Comparison of ENCODE assay signal across 1 cellular context in the genomic region with DNA sequence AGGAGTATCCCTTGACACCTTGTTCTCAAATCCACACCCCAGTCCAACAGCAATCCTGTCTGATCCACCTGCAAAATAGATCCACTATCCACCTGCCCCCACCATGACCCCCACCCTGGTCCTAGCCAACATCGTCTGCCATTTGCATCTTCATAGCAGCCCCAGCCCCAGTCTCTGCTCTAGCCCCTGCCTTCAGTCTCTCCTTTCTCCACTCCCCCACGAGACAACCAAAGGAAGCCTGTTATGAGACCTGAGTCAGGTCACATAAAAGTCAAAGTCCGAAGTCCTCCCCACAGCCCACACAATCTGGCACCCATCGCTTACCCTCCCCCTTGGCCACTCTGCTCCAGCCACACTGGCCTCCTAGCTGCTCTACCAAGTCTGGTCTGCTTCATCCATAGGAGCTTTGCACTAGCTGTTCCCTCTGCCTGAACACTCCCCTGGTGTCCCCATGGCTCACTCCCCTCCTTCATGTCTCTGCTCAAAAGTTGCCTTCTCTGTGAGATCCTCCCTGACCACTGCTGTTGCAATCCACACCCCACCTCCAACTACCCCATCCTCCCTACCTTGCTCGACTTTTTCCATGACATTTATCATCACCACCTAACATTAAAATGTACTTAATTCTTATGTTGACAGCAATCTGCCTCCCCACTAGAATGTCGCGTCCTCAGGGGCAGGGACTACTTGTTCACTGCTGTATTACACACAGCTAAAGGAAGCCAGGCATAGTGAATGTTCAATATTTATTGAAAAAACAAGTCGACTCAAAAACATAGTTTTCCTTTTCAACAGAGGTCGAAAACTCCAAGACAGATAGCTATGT.
TF ChIP-seq lines count a peak whose summit lies in the region.

No MANE protein-coding gene starts in this region.

TF ChIP-seq in HepG2, 621 proteins besides CTCF, POLR2A, EP300 and RAD21 (continued from another document and continues in another):
- no peak; the same call in 1 of the 2 replicates for TF ChIP-seq ZNF646 (CRISPR knock-in tag; IDR thresholded peaks at IDR 0.05)
- TF ChIP-seq THYN1 (CRISPR knock-in tag; IDR thresholded peaks at IDR 0.05; ENCODE audit: borderline replicate concordance, low read depth): no peak
- peak; percentile 74 for TF ChIP-seq TBL1XR1 (IDR thresholded peaks at IDR 0.05; ENCODE audit: borderline replicate concordance, low read length, partially characterized antibody)
- TF ChIP-seq, protein P1, sequence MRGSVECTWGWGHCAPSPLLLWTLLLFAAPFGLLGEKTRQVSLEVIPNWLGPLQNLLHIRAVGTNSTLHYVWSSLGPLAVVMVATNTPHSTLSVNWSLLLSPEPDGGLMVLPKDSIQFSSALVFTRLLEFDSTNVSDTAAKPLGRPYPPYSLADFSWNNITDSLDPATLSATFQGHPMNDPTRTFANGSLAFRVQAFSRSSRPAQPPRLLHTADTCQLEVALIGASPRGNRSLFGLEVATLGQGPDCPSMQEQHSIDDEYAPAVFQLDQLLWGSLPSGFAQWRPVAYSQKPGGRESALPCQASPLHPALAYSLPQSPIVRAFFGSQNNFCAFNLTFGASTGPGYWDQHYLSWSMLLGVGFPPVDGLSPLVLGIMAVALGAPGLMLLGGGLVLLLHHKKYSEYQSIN (CRISPR knock-in tag; IDR thresholded peaks at IDR 0.05; ENCODE audit: borderline replicate concordance): no peak
- no peak for TF ChIP-seq CSRNP2 (CRISPR knock-in tag; conservative IDR thresholded peaks at IDR 0.05; ENCODE audit: low read depth)
- TF ChIP-seq ZKSCAN5 (CRISPR knock-in tag; IDR thresholded peaks at IDR 0.05): no peak
- TF ChIP-seq POLR2AphosphoS5 (IDR thresholded peaks at IDR 0.05; ENCODE audit: low read depth, low read length): peak; percentile 74
- no peak for TF ChIP-seq CBX1 (IDR thresholded peaks at IDR 0.05; ENCODE audit: low read depth)
- TF ChIP-seq MAF1 (CRISPR knock-in tag; IDR thresholded peaks at IDR 0.05; ENCODE audit: borderline replicate concordance): no peak
- TF ChIP-seq, protein P2, sequence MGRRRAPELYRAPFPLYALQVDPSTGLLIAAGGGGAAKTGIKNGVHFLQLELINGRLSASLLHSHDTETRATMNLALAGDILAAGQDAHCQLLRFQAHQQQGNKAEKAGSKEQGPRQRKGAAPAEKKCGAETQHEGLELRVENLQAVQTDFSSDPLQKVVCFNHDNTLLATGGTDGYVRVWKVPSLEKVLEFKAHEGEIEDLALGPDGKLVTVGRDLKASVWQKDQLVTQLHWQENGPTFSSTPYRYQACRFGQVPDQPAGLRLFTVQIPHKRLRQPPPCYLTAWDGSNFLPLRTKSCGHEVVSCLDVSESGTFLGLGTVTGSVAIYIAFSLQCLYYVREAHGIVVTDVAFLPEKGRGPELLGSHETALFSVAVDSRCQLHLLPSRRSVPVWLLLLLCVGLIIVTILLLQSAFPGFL (CRISPR knock-in tag; IDR thresholded peaks at IDR 0.05): no peak
- TF ChIP-seq MYNN (CRISPR knock-in tag; IDR thresholded peaks at IDR 0.05; ENCODE audit: low read depth): no peak
- no peak for TF ChIP-seq TSC22D2 (CRISPR knock-in tag; IDR thresholded peaks at IDR 0.05; ENCODE audit: borderline replicate concordance)
- TF ChIP-seq, protein P3, sequence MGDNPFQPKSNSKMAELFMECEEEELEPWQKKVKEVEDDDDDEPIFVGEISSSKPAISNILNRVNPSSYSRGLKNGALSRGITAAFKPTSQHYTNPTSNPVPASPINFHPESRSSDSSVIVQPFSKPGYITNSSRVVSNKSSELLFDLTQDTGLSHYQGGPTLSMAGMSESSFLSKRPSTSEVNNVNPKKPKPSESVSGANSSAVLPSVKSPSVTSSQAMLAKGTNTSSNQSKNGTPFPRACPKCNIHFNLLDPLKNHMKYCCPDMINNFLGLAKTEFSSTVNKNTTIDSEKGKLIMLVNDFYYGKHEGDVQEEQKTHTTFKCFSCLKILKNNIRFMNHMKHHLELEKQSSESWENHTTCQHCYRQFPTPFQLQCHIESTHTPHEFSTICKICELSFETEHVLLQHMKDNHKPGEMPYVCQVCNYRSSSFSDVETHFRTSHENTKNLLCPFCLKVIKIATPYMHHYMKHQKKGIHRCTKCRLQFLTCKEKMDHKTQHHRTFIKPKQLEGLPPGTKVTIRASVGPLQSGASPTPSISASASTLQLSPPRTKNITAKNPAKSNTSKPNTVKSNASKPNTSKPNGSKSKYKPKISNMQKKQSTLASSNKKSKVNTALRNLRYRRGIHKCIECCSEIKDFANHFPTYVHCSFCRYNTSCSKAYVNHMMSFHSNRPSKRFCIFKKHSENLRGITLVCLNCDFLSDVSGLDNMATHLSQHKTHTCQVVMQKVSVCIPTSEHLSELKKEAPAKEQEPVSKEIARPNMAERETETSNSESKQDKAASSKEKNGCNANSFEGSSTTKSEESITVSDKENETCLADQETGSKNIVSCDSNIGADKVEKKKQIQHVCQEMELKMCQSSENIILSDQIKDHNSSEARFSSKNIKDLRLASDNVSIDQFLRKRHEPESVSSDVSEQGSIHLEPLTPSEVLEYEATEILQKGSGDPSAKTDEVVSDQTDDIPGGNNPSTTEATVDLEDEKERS (CRISPR knock-in tag; IDR thresholded peaks at IDR 0.05): no peak
- TF ChIP-seq ZNF446 (CRISPR knock-in tag; IDR thresholded peaks at IDR 0.05): no peak
- TF ChIP-seq ZNF232 (CRISPR knock-in tag; IDR thresholded peaks at IDR 0.05; ENCODE audit: borderline replicate concordance): no peak
- TF ChIP-seq RXRB (CRISPR knock-in tag; IDR thresholded peaks at IDR 0.05; ENCODE audit: borderline replicate concordance): peak; percentile 90
- TF ChIP-seq BHLHE40 (IDR thresholded peaks at IDR 0.05; ENCODE audit: low read length): no peak
- TF ChIP-seq CC2D1A (CRISPR knock-in tag; IDR thresholded peaks at IDR 0.05): no peak
- TF ChIP-seq YEATS4 (CRISPR knock-in tag; IDR thresholded peaks at IDR 0.05; ENCODE audit: borderline replicate concordance): peak; percentile 39; the same call in 1 of the 2 replicates
- TF ChIP-seq MTA1 (CRISPR knock-in tag; IDR thresholded peaks at IDR 0.05; ENCODE audit: borderline replicate concordance): peak; percentile 64; the same call in 1 of the 2 replicates
- peak; percentile 97 for TF ChIP-seq RXRA (CRISPR knock-in tag; IDR thresholded peaks at IDR 0.05)
- TF ChIP-seq PLRG1 (conservative IDR thresholded peaks at IDR 0.05): no peak
- peak; percentile 84 for TF ChIP-seq NR2F6 (IDR thresholded peaks at IDR 0.05)
- peak; percentile 88 for TF ChIP-seq NR2F6 (CRISPR knock-in tag; IDR thresholded peaks at IDR 0.05)
- no peak for TF ChIP-seq ZNF329 (CRISPR knock-in tag; IDR thresholded peaks at IDR 0.05; ENCODE audit: low read depth)
- no peak for TF ChIP-seq PAWR (CRISPR knock-in tag; IDR thresholded peaks at IDR 0.05; ENCODE audit: borderline replicate concordance)
- TF ChIP-seq ARHGAP35 (CRISPR knock-in tag; IDR thresholded peaks at IDR 0.05; ENCODE audit: borderline replicate concordance): no peak
- TF ChIP-seq MYPOP (CRISPR knock-in tag; IDR thresholded peaks at IDR 0.05): no peak; the same call in 1 of the 2 replicates
- TF ChIP-seq, protein P4, sequence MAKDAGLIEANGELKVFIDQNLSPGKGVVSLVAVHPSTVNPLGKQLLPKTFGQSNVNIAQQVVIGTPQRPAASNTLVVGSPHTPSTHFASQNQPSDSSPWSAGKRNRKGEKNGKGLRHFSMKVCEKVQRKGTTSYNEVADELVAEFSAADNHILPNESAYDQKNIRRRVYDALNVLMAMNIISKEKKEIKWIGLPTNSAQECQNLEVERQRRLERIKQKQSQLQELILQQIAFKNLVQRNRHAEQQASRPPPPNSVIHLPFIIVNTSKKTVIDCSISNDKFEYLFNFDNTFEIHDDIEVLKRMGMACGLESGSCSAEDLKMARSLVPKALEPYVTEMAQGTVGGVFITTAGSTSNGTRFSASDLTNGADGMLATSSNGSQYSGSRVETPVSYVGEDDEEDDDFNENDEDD (CRISPR knock-in tag; IDR thresholded peaks at IDR 0.05; ENCODE audit: borderline replicate concordance): no peak
- TF ChIP-seq CBFB (CRISPR knock-in tag; IDR thresholded peaks at IDR 0.05): no peak
- 0 out of 2 replicates have a peak, but pooled peaks have one; percentile 7 for TF ChIP-seq JUND (CRISPR knock-in tag; IDR thresholded peaks at IDR 0.05)
- TF ChIP-seq, protein P5, sequence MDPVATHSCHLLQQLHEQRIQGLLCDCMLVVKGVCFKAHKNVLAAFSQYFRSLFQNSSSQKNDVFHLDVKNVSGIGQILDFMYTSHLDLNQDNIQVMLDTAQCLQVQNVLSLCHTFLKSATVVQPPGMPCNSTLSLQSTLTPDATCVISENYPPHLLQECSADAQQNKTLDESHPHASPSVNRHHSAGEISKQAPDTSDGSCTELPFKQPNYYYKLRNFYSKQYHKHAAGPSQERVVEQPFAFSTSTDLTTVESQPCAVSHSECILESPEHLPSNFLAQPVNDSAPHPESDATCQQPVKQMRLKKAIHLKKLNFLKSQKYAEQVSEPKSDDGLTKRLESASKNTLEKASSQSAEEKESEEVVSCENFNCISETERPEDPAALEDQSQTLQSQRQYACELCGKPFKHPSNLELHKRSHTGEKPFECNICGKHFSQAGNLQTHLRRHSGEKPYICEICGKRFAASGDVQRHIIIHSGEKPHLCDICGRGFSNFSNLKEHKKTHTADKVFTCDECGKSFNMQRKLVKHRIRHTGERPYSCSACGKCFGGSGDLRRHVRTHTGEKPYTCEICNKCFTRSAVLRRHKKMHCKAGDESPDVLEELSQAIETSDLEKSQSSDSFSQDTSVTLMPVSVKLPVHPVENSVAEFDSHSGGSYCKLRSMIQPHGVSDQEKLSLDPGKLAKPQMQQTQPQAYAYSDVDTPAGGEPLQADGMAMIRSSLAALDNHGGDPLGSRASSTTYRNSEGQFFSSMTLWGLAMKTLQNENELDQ (CRISPR knock-in tag; IDR thresholded peaks at IDR 0.05; ENCODE audit: borderline replicate concordance): no peak
- TF ChIP-seq ZNF292 (CRISPR knock-in tag; IDR thresholded peaks at IDR 0.05; ENCODE audit: borderline replicate concordance, low read depth): peak; percentile 47; the same call in 1 of the 2 replicates
- TF ChIP-seq MAZ (IDR thresholded peaks at IDR 0.05; ENCODE audit: borderline replicate concordance, low read depth, low read length): no peak
- 0 out of 2 replicates have a peak, but pooled peaks have one; percentile 2 for TF ChIP-seq MAZ (CRISPR knock-in tag; IDR thresholded peaks at IDR 0.05; ENCODE audit: low read depth)
- no peak for TF ChIP-seq HIVEP1 (CRISPR knock-in tag; IDR thresholded peaks at IDR 0.05)
